ENCODE assay signal across 7 cellular contexts in genomic region chr3:159263750-159264561, GRCh38.
DNase-seq lines count a peak whose midpoint lies in the region; ATAC-seq, FAIRE-seq and TF ChIP-seq lines count a peak whose summit lies in the region.

No MANE protein-coding gene starts in this region.

- no peak for ATAC-seq in GM19467 (IDR thresholded peaks at IDR 0.05; ENCODE audit: unreplicated experiment)

- H3K4me1 Mint-ChIP-seq in T-helper 2 cell treated with Interferon-gamma antibody and Interleukin-4, amounts not matched to agents 5 μg/mL and 100 μg/mL, for 36 hours (ENCODE audit: low read depth) = peaks cover 6% of the 10 kb centered on the region

- no peak overlapping the region for H3K9ac ChIP-seq in trophoblast cell (ENCODE audit: low read length)

- no peaks in the 10 kb centered on the region for H3K79me2 ChIP-seq in trophoblast cell (ENCODE audit: control insufficient read depth, insufficient read depth, low read length, poor library complexity)

- H2AFZ ChIP-seq in trophoblast cell (ENCODE audit: insufficient read depth, low read length, poor library complexity) = no peak overlapping the region

- H2BK120ac ChIP-seq in trophoblast cell (ENCODE audit: insufficient read depth, low read length, poor library complexity) = no peak overlapping the region

- H3K4me3 Mint-ChIP-seq in T-helper 2 cell treated with Interferon-gamma antibody and Interleukin-4, amounts not matched to agents 5 μg/mL and 100 μg/mL, for 36 hours = no peak overlapping the region

- no peaks in the 10 kb centered on the region for H3K9me3 Mint-ChIP-seq in T-helper 2 cell treated with Interferon-gamma antibody and Interleukin-4, amounts not matched to agents 5 μg/mL and 100 μg/mL, for 36 hours

- H3K4ac ChIP-seq in trophoblast cell (ENCODE audit: low read depth, low read length) = no peak overlapping the region

- no peak overlapping the region for H3K27ac ChIP-seq in RWPE1
- no peak overlapping the region for H3K27ac ChIP-seq in trophoblast cell (ENCODE audit: low read depth, low read length)

- TF ChIP-seq CTCF in RWPE1 (conservative IDR thresholded peaks at IDR 0.05; ENCODE audit: low read depth) = peak; percentile 89

- H3K36me3 Mint-ChIP-seq in T-helper 2 cell treated with Interferon-gamma antibody and Interleukin-4, amounts not matched to agents 5 μg/mL and 100 μg/mL, for 36 hours (ENCODE audit: low read depth) = no peaks in the 10 kb centered on the region

- DNase-seq in KBM-7 (peak; percentile 47), RWPE1 (ENCODE audit: low spot score) (peak; percentile 55), fibroblast of gingiva (ENCODE audit: low read depth) (peak; percentile 14), trophoblast cell (peak; percentile 29 to 71)
- DNase-seq in T-helper 2 cell treated with Interferon-gamma antibody and Interleukin-4, amounts not matched to agents 5 μg/mL and 100 μg/mL, for 36 hours (ENCODE audit: low spot score) = no peak

- no CpG with 5 or more reads among the region's 6 CpGs for WGBS in trophoblast cell (ENCODE audit: extremely low coverage, insufficient coverage, insufficient read length)

- POLR2A ChIA-PET in RWPE1 (lab: Yijun Ruan, JAX; ENCODE audit: low non-redundant PET) = no interaction called here

- no peaks in the 10 kb centered on the region for H3K9me3 ChIP-seq in trophoblast cell (ENCODE audit: insufficient read depth, low read depth, low read length)

- no peak overlapping the region for H3K18ac ChIP-seq in trophoblast cell (ENCODE audit: low read length)

- no peak overlapping the region for H3K14ac ChIP-seq in trophoblast cell (ENCODE audit: low read length)

- H3K27me3 ChIP-seq in trophoblast cell (ENCODE audit: insufficient read depth, low read length) = no peaks in the 10 kb centered on the region

- H4K8ac ChIP-seq in trophoblast cell (ENCODE audit: low read depth, low read length) = no peak overlapping the region

- CTCF ChIA-PET in RWPE1 (lab: Yijun Ruan, JAX) = interaction anchor here (0.6 to 0.7 kb wide), 3 partner anchors 479 to 742 kb away, joined by 3 to 4 read pairs (median 3); no protein-coding TSS in a partner anchor

- H3K36me3 ChIP-seq in trophoblast cell (ENCODE audit: control insufficient read depth in 1 of 2, insufficient read depth in 2 of 2, low read length in 2 of 2) = no peaks in the 10 kb centered on the region

- H3K27me3 Mint-ChIP-seq in T-helper 2 cell treated with Interferon-gamma antibody and Interleukin-4, amounts not matched to agents 5 μg/mL and 100 μg/mL, for 36 hours (ENCODE audit: low read depth) = peaks cover 3% of the 10 kb centered on the region

- H4K12ac ChIP-seq in trophoblast cell (ENCODE audit: low read depth, low read length) = no peak overlapping the region

- H3K4me3 ChIP-seq in trophoblast cell (ENCODE audit: low read depth, low read length) = no peak overlapping the region

- H3K4me2 ChIP-seq in trophoblast cell (ENCODE audit: low read length) = no peak overlapping the region

- H2BK5ac ChIP-seq in trophoblast cell (ENCODE audit: low read depth, low read length, poor library complexity) = no peak overlapping the region

- no peak overlapping the region for H2AK5ac ChIP-seq in trophoblast cell (ENCODE audit: low read length)

- H3K27ac Mint-ChIP-seq in T-helper 2 cell treated with Interferon-gamma antibody and Interleukin-4, amounts not matched to agents 5 μg/mL and 100 μg/mL, for 36 hours = no peak overlapping the region

- in situ Hi-C loops in KBM-7 (cut with MboI; ENCODE audit: low pct_unique_long_range_greater_than_20kb, low sequenced_read_pairs) = loop anchor here (25.0 kb wide), 3 partner anchors 427 to 748 kb away; no protein-coding TSS in a partner anchor

- FAIRE-seq in G401.6 (lab: Jason Lieb, UNC) = peak; percentile 91

- H3K79me1 ChIP-seq in trophoblast cell (ENCODE audit: low read length) = no peaks in the 10 kb centered on the region

- no peaks in the 10 kb centered on the region for H3K4me1 ChIP-seq in trophoblast cell (ENCODE audit: control insufficient read depth in 1 of 2, insufficient read depth in 2 of 2, low read length in 2 of 2)

- H2BK12ac ChIP-seq in trophoblast cell (ENCODE audit: low read length) = no peak overlapping the region

- H4K91ac ChIP-seq in trophoblast cell (ENCODE audit: low read depth, low read length) = no peak overlapping the region

- no peak overlapping the region for H3K23ac ChIP-seq in trophoblast cell (ENCODE audit: low read length)
